ENCODE assay signal across 17 cellular contexts in genomic region chr12:131459666-131460365, GRCh38.
DNase-seq lines count a peak whose midpoint lies in the region; TF ChIP-seq lines count a peak whose summit lies in the region.
"Had no signal": no experiment of that assay in that cellular context is flagged by ENCODE, and none has a peak within 500 bp of the region (broad histone marks: within the 10 kb centered on the region; RNA-seq: fewer than 3 reads in every experiment).

No MANE protein-coding gene starts in this region.

- no peaks in the 10 kb centered on the region for H3K36me3 ChIP-seq in H7 (replicated peaks; ENCODE audit: control insufficient read depth, insufficient read depth, low read length)

- DNase-seq in H7 (peak; percentile 31), inferior parietal cortex (ENCODE audit: extremely low spot score) (peak; percentile 11), posterior vena cava (ENCODE audit: low spot score) (peak; percentile 76), COLO668 (lab: John Stamatoyannopoulos, UW; ENCODE audit: unreplicated experiment) (no peak), putamen (ENCODE audit: low spot score) (no peak), 8988T (no peak)
- DNase-seq: DMS79 treated with DMSO at 0.1 percent for 48 hours, GF-D8, KBM-7, MV-4-11, NCI-H1105, NCI-H1436 treated with DMSO at 0.1 percent for 48 hours, NCI-H1930, NCI-H526 treated with DMSO at 0.1 percent for 48 hours, RPMI8226, SHP77 had no signal

- no peak overlapping the region for H3K4me3 ChIP-seq in H7 (ENCODE audit: insufficient read depth, low read depth, low read length)

- H3K27me3 ChIP-seq in H7 (ENCODE audit: control insufficient read depth, insufficient read depth, low read length): no peaks in the 10 kb centered on the region; the same call in 1 of the 2 replicates

- intact Hi-C loops in posterior vena cava (cut with DNase I): loop anchor here in 1 of 2 donors (10.0 kb wide), 1 partner anchor 355 kb away; no protein-coding TSS in a partner anchor

- no peak for TF ChIP-seq CTCF in C4-2B (conservative IDR thresholded peaks at IDR 0.05)

- H3K27ac ChIP-seq in C4-2B: peak overlapping the region; percentile 97

Comparison
In these comparisons a context has a peak if more than half of its experiments do, and no peak if none do; other contexts are left out.
1. DNase-seq: peak in H7 (single experiment), inferior parietal cortex (single experiment) and posterior vena cava (single experiment); none in COLO668 (single experiment), putamen (single experiment) and 8988T (single experiment).